Comparison of ENCODE assay signal across 10 cellular contexts in the genomic region with DNA sequence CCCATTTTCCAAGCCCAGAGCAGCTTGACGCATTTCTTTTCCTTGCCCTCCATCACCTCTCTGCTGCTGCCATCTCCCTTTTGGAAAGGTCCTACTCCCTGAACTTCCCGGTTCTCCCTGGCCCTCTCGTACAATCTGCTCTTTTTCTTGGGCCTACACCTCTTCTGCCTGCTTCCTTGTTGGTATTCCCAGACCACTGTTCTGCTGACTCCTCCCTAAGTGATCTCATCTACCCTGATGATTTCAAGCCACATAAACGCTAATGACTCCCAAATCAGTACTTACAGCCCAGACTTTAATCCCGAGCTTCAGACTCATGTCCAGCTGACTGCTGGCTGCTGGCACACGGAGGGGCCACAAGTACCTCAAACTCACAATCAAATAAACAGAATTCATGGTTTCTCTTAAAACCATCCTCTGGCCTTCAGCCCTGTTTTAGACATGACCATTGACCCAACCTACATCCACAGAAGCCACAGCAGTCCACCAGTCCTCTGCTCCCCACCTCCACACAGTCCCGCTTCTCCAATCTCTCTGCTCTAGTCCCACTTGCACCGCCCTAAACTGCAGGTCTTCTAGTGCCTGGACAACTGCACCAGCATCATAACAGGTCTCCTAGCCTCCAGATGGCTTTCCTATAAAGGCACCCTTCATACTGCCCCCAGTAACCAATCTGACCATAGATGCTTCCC. TPM values are rescaled to one million over a fixed set of nuclear protein-coding genes. Genes with fewer than 3 reads are reported as not detected.
A peak's percentile ranks its signal among the peaks of the same experiment; 100 is the strongest.
DNase-seq lines count a peak whose midpoint lies in the region; ATAC-seq and TF ChIP-seq lines count a peak whose summit lies in the region.
"Had no signal": no experiment of that assay in that cellular context is flagged by ENCODE, and none has a peak within 500 bp of the region (broad histone marks: within the 10 kb centered on the region; RNA-seq: fewer than 3 reads in every experiment).

No MANE protein-coding gene starts in this region.

- no peaks in the 10 kb centered on the region for H3K27me3 Mint-ChIP-seq in Calu3 (ENCODE audit: unreplicated experiment)

- no peak overlapping the region for H3K18ac ChIP-seq in trophoblast cell (ENCODE audit: low read length)

- CTCF ChIA-PET in Calu3 (lab: Charles Lee), result no interaction called here
- CTCF ChIA-PET in PC-3 (lab: Charles Lee), result interaction anchor here (0.6 kb wide), 1 partner anchor 635 kb away, joined by 3 read pairs; no protein-coding TSS in a partner anchor

- H2AK5ac ChIP-seq in trophoblast cell (ENCODE audit: low read length), result no peak overlapping the region

- no peak overlapping the region for H2BK5ac ChIP-seq in trophoblast cell (ENCODE audit: low read depth, low read length, poor library complexity)

- TF ChIP-seq EP300 in esophagus muscularis mucosa (IDR thresholded peaks at IDR 0.05), result no peak

- no peak overlapping the region for H3K14ac ChIP-seq in trophoblast cell (ENCODE audit: low read length)

- peaks cover 21% of the 10 kb centered on the region for H3F3A ChIP-seq in PC-3 (ENCODE audit: low read length, unreplicated experiment)

- H3K36me3 Mint-ChIP-seq in Calu3 (ENCODE audit: insufficient read depth, unreplicated experiment), result peaks cover 66% of the 10 kb centered on the region

- no peak overlapping the region for H4K91ac ChIP-seq in trophoblast cell (ENCODE audit: low read depth, low read length)

- H2AFZ ChIP-seq in PC-3 (ENCODE audit: low read length), result no peak overlapping the region
- no peak overlapping the region for H2AFZ ChIP-seq in trophoblast cell (ENCODE audit: insufficient read depth, low read length, poor library complexity)

- H4K12ac ChIP-seq in trophoblast cell (ENCODE audit: low read depth, low read length), result no peak overlapping the region

- BruUV-seq in Calu3 (replicated peaks; lab: Mats Ljungman, UMichigan) (no TSS peak), PC-3 (replicated peaks; lab: Mats Ljungman, UMichigan) (no TSS peak)

- no peaks in the 10 kb centered on the region for H3K79me2 ChIP-seq in PC-3 (ENCODE audit: low read length)
- no peaks in the 10 kb centered on the region for H3K79me2 ChIP-seq in trophoblast cell (ENCODE audit: control insufficient read depth, insufficient read depth, low read length, poor library complexity)

- H3K27ac Mint-ChIP-seq in Calu3 (ENCODE audit: unreplicated experiment), result peak overlapping the region; percentile 63

- H3K4me2 ChIP-seq in PC-3 (ENCODE audit: low read length) (no peak overlapping the region), trophoblast cell (ENCODE audit: low read length) (no peak overlapping the region)

- peak overlapping the region; percentile 76 for H3K23ac ChIP-seq in trophoblast cell (ENCODE audit: low read length)

- H3K4me1 Mint-ChIP-seq in Calu3 (ENCODE audit: low read depth, unreplicated experiment), result peaks cover 18% of the 10 kb centered on the region

- H3K9me3 ChIP-seq in PC-3 (ENCODE audit: low read length) (no peaks in the 10 kb centered on the region), esophagus muscularis mucosa (no peaks in the 10 kb centered on the region), trophoblast cell (ENCODE audit: insufficient read depth, low read depth, low read length) (peaks cover 2% of the 10 kb centered on the region)

- H3K79me1 ChIP-seq in trophoblast cell (ENCODE audit: low read length), result peaks cover 1% of the 10 kb centered on the region

- no peak overlapping the region for H2BK120ac ChIP-seq in trophoblast cell (ENCODE audit: insufficient read depth, low read length, poor library complexity)

- no peak overlapping the region for H3K4ac ChIP-seq in trophoblast cell (ENCODE audit: low read depth, low read length)

- H3K9me2 ChIP-seq in PC-3 (replicated peaks; ENCODE audit: low read length), result no peaks in the 10 kb centered on the region

- H3K27me3 ChIP-seq in PC-3 (ENCODE audit: low read length), result no peaks in the 10 kb centered on the region
- H3K27me3 ChIP-seq in esophagus muscularis mucosa, result no peaks in the 10 kb centered on the region
- H3K27me3 ChIP-seq in trophoblast cell (ENCODE audit: insufficient read depth, low read length), result no peaks in the 10 kb centered on the region

- ATAC-seq in PC-3 (peak; percentile 37), HG02981 (IDR thresholded peaks at IDR 0.05; ENCODE audit: unreplicated experiment) (no peak)

- H3K36me3 ChIP-seq in PC-3 (ENCODE audit: low read depth, low read length) (peaks cover 27% of the 10 kb centered on the region), esophagus muscularis mucosa (peaks cover 0 to 16% (median 7%) of the 10 kb centered on the region in 4 donors), trophoblast cell (ENCODE audit: control insufficient read depth in 1 of 2, insufficient read depth in 2 of 2, low read length in 2 of 2) (peaks cover 12 to 25% of the 10 kb centered on the region in 2 experiments)

- H3K27ac ChIP-seq in PC-3 (ENCODE audit: low read length) (peak overlapping the region; percentile 11; the same call in 1 of the 2 replicates), esophagus muscularis mucosa (replicated peaks in 1 of 4) (peak overlapping the region in 3 of 4 donors; percentile 19 to 33 (median 20)), trophoblast cell (ENCODE audit: low read depth, low read length) (no peak overlapping the region)

- TF ChIP-seq CTCF in Calu3 (IDR thresholded peaks at IDR 0.05; ENCODE audit: unreplicated experiment) (no peak), PC-3 (conservative IDR thresholded peaks at IDR 0.05; ENCODE audit: low read depth, low read length) (no peak), esophagus muscularis mucosa (IDR thresholded peaks at IDR 0.05) (no peak)

- POLR2A ChIA-PET in PC-3 (lab: Charles Lee; ENCODE audit: unreplicated experiment), result no interaction called here

- DNase-seq in Calu3 (no peak), PC-3 (no peak), esophagus muscularis mucosa (ENCODE audit: extremely low spot score) (peak; percentile 77), trophoblast cell (peak; percentile 48 to 67), erythroblast (lab: John Stamatoyannopoulos, UW) (no peak), occipital lobe (lab: John Stamatoyannopoulos, UW) (no peak), NCI-H2196 treated with DMSO at 0.1 percent for 48 hours (lab: John Stamatoyannopoulos, UW; ENCODE audit: unreplicated experiment) (no peak)
- DNase-seq: activated CD8-positive, alpha-beta memory T cell treated with anti-CD3 and anti-CD28 coated beads, Interleukin-2, amount 50 U/mL, for 48 hours; NCI-H2107 had no signal

- WGBS in esophagus muscularis mucosa, result 72% methylated on average over 8 of the region's 8 CpGs
- no CpG with 5 or more reads among the region's 8 CpGs for WGBS in trophoblast cell (ENCODE audit: extremely low coverage, insufficient coverage, insufficient read length)

- no peaks in the 10 kb centered on the region for H3K9me3 Mint-ChIP-seq in Calu3 (ENCODE audit: low read depth, unreplicated experiment)

- no peak overlapping the region for H2BK12ac ChIP-seq in trophoblast cell (ENCODE audit: low read length)

- TF ChIP-seq POLR2A in esophagus muscularis mucosa (IDR thresholded peaks at IDR 0.05; ENCODE audit: low read depth) (no peak), erythroblast (IDR thresholded peaks at IDR 0.05; ENCODE audit: low read length) (no peak)

- H4K8ac ChIP-seq in trophoblast cell (ENCODE audit: low read depth, low read length), result no peak overlapping the region

- intact Hi-C loops in Calu3 (cut with micrococcal nuclease; ENCODE audit: unreplicated experiment) (no loop called here), PC-3 (cut with micrococcal nuclease) (no loop called here), esophagus muscularis mucosa (cut with DNase I) (loop anchor here (5.0 kb wide), 1 partner anchor 55 kb away; a partner anchor contains a TSS)

- H3K4me1 ChIP-seq in PC-3 (ENCODE audit: insufficient read depth, low read length) (no peaks in the 10 kb centered on the region), esophagus muscularis mucosa (peaks cover 41 to 50% (median 46%) of the 10 kb centered on the region in 4 donors), trophoblast cell (ENCODE audit: control insufficient read depth in 1 of 2, insufficient read depth in 2 of 2, low read length in 2 of 2) (peaks cover 5 to 14% of the 10 kb centered on the region in 2 experiments)

- H3K4me3 ChIP-seq in PC-3 (ENCODE audit: low read length) (no peak overlapping the region), esophagus muscularis mucosa (no peak overlapping the region), trophoblast cell (ENCODE audit: low read depth, low read length) (no peak overlapping the region)

- no peak overlapping the region for H3K4me3 Mint-ChIP-seq in Calu3 (ENCODE audit: low read depth, unreplicated experiment)

- H4K20me1 ChIP-seq in PC-3 (ENCODE audit: low read length), result no peaks in the 10 kb centered on the region

- H3K9ac ChIP-seq in PC-3 (ENCODE audit: low read length), result no peak overlapping the region
- H3K9ac ChIP-seq in trophoblast cell (ENCODE audit: low read length), result no peak overlapping the region

RNA-seq across cellular contexts. Expression of a gene that starts 57.6 kb away (rescaled TPM):
- 68.1 and 73.6 TPM in 2 replicates for total RNA-seq in Calu3 (2022)
- total RNA-seq in PC-3 (2014; rRNA removed), result 25.7 and 30.5 TPM in 2 replicates
- 10 to 100 TPM; 21.3 to 37.8 (median 29.0) TPM for total RNA-seq in esophagus muscularis mucosa
- 21.6 and 21.9 TPM in 2 replicates for polyA plus RNA-seq in trophoblast cell (2013)
- 29.9 TPM for total RNA-seq in occipital lobe

RNA-seq across cellular contexts. Expression of a gene that starts 57.8 kb away (rescaled TPM):
- total RNA-seq in Calu3 (2022) (5.5 and 8.1 TPM in 2 replicates), PC-3 (2014; rRNA removed) (2.1 and 8.2 TPM in 2 replicates), esophagus muscularis mucosa (1 to 10 TPM in 2 of 4 donors, under 1 TPM in 2; 0.58 to 2.4 (median 1.2) TPM), occipital lobe (2.8 TPM)
- 0.76 and 0.82 TPM in 2 replicates for polyA plus RNA-seq in trophoblast cell (2013)

Comparison
In these comparisons a context has a peak if more than half of its experiments do, and no peak if none do; other contexts are left out.
1. DNase-seq: peak in esophagus muscularis mucosa (single experiment) and trophoblast cell (2 of 2); none in Calu3 (single experiment), PC-3 (single experiment), erythroblast (0 of 2), occipital lobe (single experiment) and NCI-H2196 treated with DMSO at 0.1 percent for 48 hours (single experiment).